Comparison of ENCODE assay signal across 8 cellular contexts in the genomic region with DNA sequence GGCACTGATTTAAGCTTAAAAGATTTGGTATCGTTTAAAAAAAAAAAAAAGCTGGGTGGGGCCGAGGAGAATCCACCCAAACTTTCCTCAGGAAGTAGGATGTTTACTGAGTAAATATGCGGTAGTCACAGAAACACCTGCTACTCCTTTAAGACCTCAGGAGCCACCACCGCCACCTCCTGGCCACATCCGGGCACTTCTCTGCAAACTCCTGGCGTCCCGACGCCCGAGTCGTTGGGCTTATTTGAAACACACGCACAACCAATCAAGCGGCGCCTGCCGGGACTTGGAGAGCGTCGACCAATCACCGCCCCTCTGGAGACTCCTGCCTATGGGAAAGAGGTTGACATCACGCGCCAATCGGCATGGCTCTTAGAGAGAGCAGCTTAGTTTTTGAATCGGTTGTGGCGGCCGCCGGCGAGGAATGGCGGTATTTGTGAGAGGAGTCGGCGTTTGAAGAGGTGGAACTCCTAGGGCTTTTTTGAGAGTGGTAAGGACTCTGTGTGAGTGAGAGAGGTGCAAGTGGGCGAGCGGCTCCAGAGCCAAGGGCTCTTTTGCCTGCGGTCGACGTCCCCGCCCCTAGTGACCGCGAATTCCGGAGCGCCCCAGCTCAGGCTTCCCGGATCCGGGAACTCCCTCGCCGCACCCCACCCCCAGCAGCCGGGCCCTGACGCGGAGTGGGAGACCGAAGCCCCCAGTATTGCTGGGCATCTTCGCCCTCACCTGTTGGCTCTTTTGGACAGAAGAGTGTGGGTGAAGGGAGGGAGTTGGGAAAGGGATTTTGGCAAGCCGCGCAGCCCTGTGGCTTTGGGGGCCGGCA. TPM values are rescaled to one million over a fixed set of nuclear protein-coding genes. Genes with fewer than 3 reads are reported as not detected.
DNase-seq lines count a peak whose midpoint lies in the region; ATAC-seq and TF ChIP-seq lines count a peak whose summit lies in the region.

A gene with protein sequence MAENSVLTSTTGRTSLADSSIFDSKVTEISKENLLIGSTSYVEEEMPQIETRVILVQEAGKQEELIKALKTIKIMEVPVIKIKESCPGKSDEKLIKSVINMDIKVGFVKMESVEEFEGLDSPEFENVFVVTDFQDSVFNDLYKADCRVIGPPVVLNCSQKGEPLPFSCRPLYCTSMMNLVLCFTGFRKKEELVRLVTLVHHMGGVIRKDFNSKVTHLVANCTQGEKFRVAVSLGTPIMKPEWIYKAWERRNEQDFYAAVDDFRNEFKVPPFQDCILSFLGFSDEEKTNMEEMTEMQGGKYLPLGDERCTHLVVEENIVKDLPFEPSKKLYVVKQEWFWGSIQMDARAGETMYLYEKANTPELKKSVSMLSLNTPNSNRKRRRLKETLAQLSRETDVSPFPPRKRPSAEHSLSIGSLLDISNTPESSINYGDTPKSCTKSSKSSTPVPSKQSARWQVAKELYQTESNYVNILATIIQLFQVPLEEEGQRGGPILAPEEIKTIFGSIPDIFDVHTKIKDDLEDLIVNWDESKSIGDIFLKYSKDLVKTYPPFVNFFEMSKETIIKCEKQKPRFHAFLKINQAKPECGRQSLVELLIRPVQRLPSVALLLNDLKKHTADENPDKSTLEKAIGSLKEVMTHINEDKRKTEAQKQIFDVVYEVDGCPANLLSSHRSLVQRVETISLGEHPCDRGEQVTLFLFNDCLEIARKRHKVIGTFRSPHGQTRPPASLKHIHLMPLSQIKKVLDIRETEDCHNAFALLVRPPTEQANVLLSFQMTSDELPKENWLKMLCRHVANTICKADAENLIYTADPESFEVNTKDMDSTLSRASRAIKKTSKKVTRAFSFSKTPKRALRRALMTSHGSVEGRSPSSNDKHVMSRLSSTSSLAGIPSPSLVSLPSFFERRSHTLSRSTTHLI (plus strand): TSS at position 359 of the 820 bp plus-strand sequence. CDS start 3,805 bp downstream, outside the sequence.

- peak within 1 kb of the TSS; percentile 26 for H2BK20ac ChIP-seq in H9 (ENCODE audit: low read depth, low read length, poor library complexity, severe bottlenecking)

- H3K4ac ChIP-seq in H9 (ENCODE audit: low read depth, low read length) = peak within 1 kb of the TSS; percentile 65; the same call in 1 of the 2 replicates

- H3K23ac ChIP-seq in H9 (ENCODE audit: insufficient read length, low read depth, low read length) = no peak within 1 kb of the TSS

- peak within 1 kb of the TSS; percentile 96 for H3K4me3 Mint-ChIP-seq in H9
- peak within 1 kb of the TSS; percentile 98 for H3K4me3 Mint-ChIP-seq in natural killer cell treated with Interleukin-12 subunit alpha and Interleukin-12 subunit beta and Interleukin-15 and Interleukin-18, amount 100 ng/mL, for 72 hours

- H3K4me1 Mint-ChIP-seq in H9 = peaks cover 28 to 34% of the 10 kb centered on the region in 2 experiments
- peaks cover 17 to 28% of the 10 kb centered on the region in 2 donors for H3K4me1 Mint-ChIP-seq in natural killer cell treated with Interleukin-12 subunit alpha and Interleukin-12 subunit beta and Interleukin-15 and Interleukin-18, amount 100 ng/mL, for 72 hours (ENCODE audit: low read depth in 2 of 2)

- peak within 1 kb of the TSS; percentile 41 for H3K27ac ChIP-seq in H9 (ENCODE audit: insufficient read length, low read depth, low read length)

- peaks cover 3% of the 10 kb centered on the region for H3K23me2 ChIP-seq in H9 (ENCODE audit: insufficient read length, low read depth, low read length, poor library complexity, severe bottlenecking)

- H3K27ac Mint-ChIP-seq in H9 = peak within 1 kb of the TSS; percentile 98 to 100 (median 100)
- H3K27ac Mint-ChIP-seq in natural killer cell treated with Interleukin-12 subunit alpha and Interleukin-12 subunit beta and Interleukin-15 and Interleukin-18, amount 100 ng/mL, for 72 hours = peak within 1 kb of the TSS; percentile 92 to 94

- no peaks in the 10 kb centered on the region for H4K20me1 ChIP-seq in H9 (ENCODE audit: control insufficient read depth, insufficient read depth, insufficient read length)

- H3K4me1 ChIP-seq in H9 (ENCODE audit: insufficient read depth, low read length) = peaks cover 4% of the 10 kb centered on the region; the same call in 1 of the 2 replicates

- H2AK5ac ChIP-seq in H9 (ENCODE audit: insufficient read length, low read length) = no peak within 1 kb of the TSS

- H4K8ac ChIP-seq in H9 (replicated peaks; ENCODE audit: insufficient read length, low read depth, low read length) = no peak within 1 kb of the TSS

- H4K5ac ChIP-seq in H9 (ENCODE audit: insufficient read length, low read depth, low read length) = peak within 1 kb of the TSS; percentile 8

- H3K79me1 ChIP-seq in H9 (ENCODE audit: insufficient read depth, low read depth, low read length, poor library complexity, severe bottlenecking) = peaks cover 11% of the 10 kb centered on the region

- H3K27me3 ChIP-seq in H9 (ENCODE audit: insufficient read depth, low read length) = no peaks in the 10 kb centered on the region

- DNase-seq in G401 (ENCODE audit: low spot score) (peak; percentile 100), H9 (peak; percentile 100), M059J (ENCODE audit: low read depth) (peak; percentile 100), SHP77 (lab: John Stamatoyannopoulos, UW) (peak; percentile 99), fibroblast of pulmonary artery (ENCODE audit: low read depth) (peak; percentile 100)
- DNase-seq in activated effector memory CD4-positive, alpha-beta T cell treated with Interleukin-2 at 50 U/mL for 16 hours = peak; percentile 96
- DNase-seq in natural killer cell treated with Interleukin-12 subunit alpha and Interleukin-12 subunit beta and Interleukin-15 and Interleukin-18, amount 100 ng/mL, for 72 hours (ENCODE audit: low spot score) = peak; percentile 97
- DNase-seq in stimulated activated naive CD8-positive, alpha-beta T cell treated with anti-CD3 and anti-CD28 coated beads, Interleukin-15, Interleukin-2, amounts not matched to agents 100 U/mL and 50 U/mL, for 24 hours = peak; percentile 95

- in situ Hi-C loops in G401 (cut with HindIII; ENCODE audit: low sequenced_read_pairs) = no loop called here

- H2BK12ac ChIP-seq in H9 (ENCODE audit: insufficient read length, low read depth, low read length) = no peak within 1 kb of the TSS

- peak within 1 kb of the TSS; percentile 82 for H3K4me3 ChIP-seq in fibroblast of pulmonary artery (replicated peaks; ENCODE audit: low read depth, low read length)

- H3K18ac ChIP-seq in H9 (ENCODE audit: insufficient read length, low read depth, low read length) = peak within 1 kb of the TSS; percentile 97

- no peak within 1 kb of the TSS for H2BK15ac ChIP-seq in H9 (ENCODE audit: low read depth, low read length)

- H3K14ac ChIP-seq in H9 (ENCODE audit: insufficient read depth, low read length) = peak within 1 kb of the TSS; percentile 98

- H3K4me2 ChIP-seq in H9 (ENCODE audit: insufficient read depth, insufficient read length, low read length) = peak within 1 kb of the TSS; percentile 53

- peak within 1 kb of the TSS; percentile 89 for H3K9ac ChIP-seq in H9 (ENCODE audit: extremely low read depth, insufficient read length, low read length)

- H4K91ac ChIP-seq in H9 (ENCODE audit: insufficient read length, low read depth, low read length) = no peak within 1 kb of the TSS

- H3K27me3 Mint-ChIP-seq in H9 (ENCODE audit: low read depth) = no peaks in the 10 kb centered on the region
- H3K27me3 Mint-ChIP-seq in natural killer cell treated with Interleukin-12 subunit alpha and Interleukin-12 subunit beta and Interleukin-15 and Interleukin-18, amount 100 ng/mL, for 72 hours = no peaks in the 10 kb centered on the region

- no peak within 1 kb of the TSS for H2AFZ ChIP-seq in H9 (ENCODE audit: low read length)

- peak within 1 kb of the TSS; percentile 92 for H3T11ph ChIP-seq in H9 (ENCODE audit: low read length)

- no peaks in the 10 kb centered on the region for H3K9me3 ChIP-seq in H9 (ENCODE audit: control insufficient read depth, low read depth, low read length)

- peak; percentile 99 to 100 for ATAC-seq in natural killer cell treated with Interleukin-12 subunit alpha and Interleukin-12 subunit beta and Interleukin-15 and Interleukin-18, amount 100 ng/mL, for 72 hours
- ATAC-seq in stimulated activated naive CD8-positive, alpha-beta T cell treated with anti-CD3 and anti-CD28 coated beads, Interleukin-15, Interleukin-2, amounts not matched to agents 100 U/mL and 50 U/mL, for 24 hours = peak; percentile 99

- peak within 1 kb of the TSS; percentile 97 for H2BK120ac ChIP-seq in H9 (ENCODE audit: low read depth, low read length, poor library complexity, severe bottlenecking)

- no peak within 1 kb of the TSS for H3K56ac ChIP-seq in H9 (ENCODE audit: insufficient read length, low read depth, low read length)

- no peak within 1 kb of the TSS for H2BK5ac ChIP-seq in H9 (ENCODE audit: insufficient read length, low read length)

- no CpG with 5 or more reads among the region's 50 CpGs for whole genome bisulfite sequencing in H9 (ENCODE audit: extremely low coverage, insufficient read length, low lambda C conversion rate)

- H3K36me3 Mint-ChIP-seq in H9 (ENCODE audit: insufficient read depth in 1 of 3, low read depth in 3 of 3) = peaks cover 17 to 32% (median 27%) of the 10 kb centered on the region in 3 experiments
- peaks cover 6% of the 10 kb centered on the region for H3K36me3 Mint-ChIP-seq in natural killer cell treated with Interleukin-12 subunit alpha and Interleukin-12 subunit beta and Interleukin-15 and Interleukin-18, amount 100 ng/mL, for 72 hours

- H3K79me2 ChIP-seq in H9 (ENCODE audit: insufficient read depth, low read length) = peaks cover 25% of the 10 kb centered on the region; the same call in 1 of the 2 replicates

- no peaks in the 10 kb centered on the region for H3K9me3 Mint-ChIP-seq in H9
- no peaks in the 10 kb centered on the region for H3K9me3 Mint-ChIP-seq in natural killer cell treated with Interleukin-12 subunit alpha and Interleukin-12 subunit beta and Interleukin-15 and Interleukin-18, amount 100 ng/mL, for 72 hours

- peak; percentile 74 for TF ChIP-seq CTCF in H9 (conservative IDR thresholded peaks at IDR 0.05)
- TF ChIP-seq CTCF in fibroblast of pulmonary artery (IDR thresholded peaks at IDR 0.05; ENCODE audit: low read length, missing control alignments) = peak; percentile 71

RNA-seq across cellular contexts. Expression of the gene that starts here (rescaled TPM):
- total RNA-seq in G401 (2014; rRNA removed; shearing (Covaris generic)) = 59.0 and 90.0 TPM in 2 replicates
- 68.7 and 81.3 TPM in 2 replicates for total RNA-seq in H9 (2021)
- total RNA-seq in M059J (2014; rRNA removed; shearing (Covaris generic)) = 108 and 127 TPM in 2 replicates
- total RNA-seq in natural killer cell treated with Interleukin-12 subunit alpha and Interleukin-12 subunit beta and Interleukin-15 and Interleukin-18, amount 100 ng/mL, for 72 hours = 10 to 100 TPM; 27.8 to 59.7 TPM

Comparison
In these comparisons a context has a peak if more than half of its experiments do, and no peak if none do; other contexts are left out.
1. Peak in every context shown above with its lines: DNase-seq, ATAC-seq, H3K4me3 ChIP-seq and H3K27ac ChIP-seq.